ENCODE assay signal across 15 cellular contexts in genomic region chr1:45792744-45793143, GRCh38.
"Had no signal": no experiment of that assay in that cellular context is flagged by ENCODE, and none has a peak within 500 bp of the region (broad histone marks: within the 10 kb centered on the region; RNA-seq: fewer than 3 reads in every experiment).

No MANE protein-coding gene starts in this region.

- H3K36me3 Mint-ChIP-seq: naive thymus-derived CD4-positive, alpha-beta T cell had no signal

- H3K79me2 ChIP-seq: hepatocyte had no signal

- H3K4me3 Mint-ChIP-seq: naive thymus-derived CD4-positive, alpha-beta T cell had no signal

- H3K9me3 ChIP-seq: neutrophil, stomach, thoracic aorta, transverse colon had no signal

- H3K4me3 ChIP-seq: hepatocyte, stomach, thoracic aorta, transverse colon had no signal

- H3K9me3 Mint-ChIP-seq: naive thymus-derived CD4-positive, alpha-beta T cell had no signal

- DNase-seq: dermis blood vessel endothelial cell; foreskin keratinocyte; head of caudate nucleus; left colon; mesendoderm; naive thymus-derived CD4-positive, alpha-beta T cell; small intestine; stimulated activated CD4-positive, alpha-beta T cell treated with anti-CD3 and anti-CD28 coated beads, Interleukin-12 subunit alpha, Interleukin-12 subunit beta, amount 100 ng/mL, for 4 hours; stimulated activated naive CD4-positive, alpha-beta T cell; stomach; substantia nigra; transverse colon had no signal

- H3K4me2 ChIP-seq: hepatocyte had no signal

- H3K4me1 ChIP-seq: foreskin keratinocyte, stomach, transverse colon had no signal

- H3K27me3 ChIP-seq: foreskin keratinocyte, hepatocyte, stomach had no signal

- H3K27ac ChIP-seq: foreskin keratinocyte, hepatocyte, neutrophil, stomach, thoracic aorta, transverse colon had no signal

- H3K36me3 ChIP-seq: neutrophil, stomach, thoracic aorta, transverse colon had no signal
